In the genomic region with DNA sequence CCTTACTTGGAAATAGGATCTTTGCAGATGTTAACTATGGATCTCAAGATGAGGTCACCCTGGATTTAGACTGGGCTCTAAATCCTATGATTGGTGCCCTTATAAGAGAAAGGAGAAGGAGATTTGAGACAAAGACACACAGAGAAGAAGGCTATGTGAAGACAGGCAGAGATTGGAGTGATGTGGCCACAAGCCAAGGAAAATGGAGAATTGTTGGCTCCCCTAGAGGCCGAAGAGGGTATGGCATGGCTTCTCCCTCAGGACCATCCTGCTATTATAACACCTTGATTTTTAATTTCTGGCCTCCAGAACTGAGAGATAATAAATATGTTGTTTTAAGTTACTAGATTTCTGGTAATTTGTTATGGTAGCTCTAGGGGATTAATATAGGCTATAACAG, we compare ENCODE assay signal across 9 cellular contexts. TPM values are rescaled to one million over a fixed set of nuclear protein-coding genes. Genes with fewer than 3 reads are reported as not detected.
DNase-seq lines count a peak whose midpoint lies in the region; TF ChIP-seq lines count a peak whose summit lies in the region.
"Had no signal": no experiment of that assay in that cellular context is flagged by ENCODE, and none has a peak within 500 bp of the region (broad histone marks: within the 10 kb centered on the region; RNA-seq: fewer than 3 reads in every experiment).

No MANE protein-coding gene starts in this region.

- H3K27ac Mint-ChIP-seq in activated CD4-positive, alpha-beta memory T cell treated with anti-CD3 and anti-CD28 coated beads for 36 hours: no peak overlapping the region
- H3K27ac Mint-ChIP-seq in activated CD4-positive, alpha-beta memory T cell treated with anti-CD3 and anti-CD28 coated beads, Interleukin-2, amount 10 ng/mL, durations not matched to agents 7 days and 5 days: no peak overlapping the region

- no peaks in the 10 kb centered on the region for H3K4me1 Mint-ChIP-seq in activated CD4-positive, alpha-beta memory T cell treated with anti-CD3 and anti-CD28 coated beads for 36 hours (ENCODE audit: low read depth)
- H3K4me1 Mint-ChIP-seq in activated CD4-positive, alpha-beta memory T cell treated with anti-CD3 and anti-CD28 coated beads, Interleukin-2, amount 10 ng/mL, durations not matched to agents 7 days and 5 days: no peaks in the 10 kb centered on the region

- H3K36me3 Mint-ChIP-seq in activated CD4-positive, alpha-beta memory T cell treated with anti-CD3 and anti-CD28 coated beads for 36 hours: no peaks in the 10 kb centered on the region
- H3K36me3 Mint-ChIP-seq in activated CD4-positive, alpha-beta memory T cell treated with anti-CD3 and anti-CD28 coated beads, Interleukin-2, amount 10 ng/mL, durations not matched to agents 7 days and 5 days (ENCODE audit: low read depth): peaks cover 2% of the 10 kb centered on the region

- H2AFZ ChIP-seq in Karpas-422 (ENCODE audit: low read length): no peak overlapping the region

- H3K27ac ChIP-seq in Karpas-422 (ENCODE audit: low read length) (no peak overlapping the region), coronary artery (peak overlapping the region; percentile 25 to 27)

- H3K9me3 ChIP-seq in Karpas-422 (ENCODE audit: low read length) (peaks cover 3% of the 10 kb centered on the region), skeletal muscle satellite cell (replicated peaks; ENCODE audit: low read length) (no peaks in the 10 kb centered on the region)

- intact Hi-C loops in activated CD4-positive, alpha-beta memory T cell treated with anti-CD3 and anti-CD28 coated beads for 36 hours (cut with micrococcal nuclease): no loop called here

- peaks cover 6% of the 10 kb centered on the region for H3K9me3 Mint-ChIP-seq in activated CD4-positive, alpha-beta memory T cell treated with anti-CD3 and anti-CD28 coated beads for 36 hours
- peaks cover 4% of the 10 kb centered on the region for H3K9me3 Mint-ChIP-seq in activated CD4-positive, alpha-beta memory T cell treated with anti-CD3 and anti-CD28 coated beads, Interleukin-2, amount 10 ng/mL, durations not matched to agents 7 days and 5 days

- H4K20me1 ChIP-seq in Karpas-422 (ENCODE audit: insufficient read depth, low read depth, low read length): no peaks in the 10 kb centered on the region

- H3K4me3 Mint-ChIP-seq in activated CD4-positive, alpha-beta memory T cell treated with anti-CD3 and anti-CD28 coated beads for 36 hours: no peak overlapping the region
- no peak overlapping the region for H3K4me3 Mint-ChIP-seq in activated CD4-positive, alpha-beta memory T cell treated with anti-CD3 and anti-CD28 coated beads, Interleukin-2, amount 10 ng/mL, durations not matched to agents 7 days and 5 days

- H3K4me2 ChIP-seq in Karpas-422 (ENCODE audit: low read depth, low read length, poor library complexity, severe bottlenecking) (no peak overlapping the region), skeletal muscle satellite cell (ENCODE audit: low read length) (peak overlapping the region; percentile 71)

- peaks cover 24% of the 10 kb centered on the region for H3K27me3 Mint-ChIP-seq in activated CD4-positive, alpha-beta memory T cell treated with anti-CD3 and anti-CD28 coated beads for 36 hours
- H3K27me3 Mint-ChIP-seq in activated CD4-positive, alpha-beta memory T cell treated with anti-CD3 and anti-CD28 coated beads, Interleukin-2, amount 10 ng/mL, durations not matched to agents 7 days and 5 days: peaks cover 47% of the 10 kb centered on the region

- 0 out of 2 replicates have a peak, but pooled peaks cover 6% of the 10 kb centered on the region for H3K27me3 ChIP-seq in Karpas-422 (ENCODE audit: low read length)
- no peaks in the 10 kb centered on the region for H3K27me3 ChIP-seq in skeletal muscle satellite cell (ENCODE audit: control insufficient read depth, insufficient read depth, low read length)

- no peaks in the 10 kb centered on the region for H3K79me2 ChIP-seq in Karpas-422 (ENCODE audit: low read length)

- CTCF ChIA-PET in activated CD4-positive, alpha-beta memory T cell treated with anti-CD3 and anti-CD28 coated beads for 36 hours (lab: Charles Lee): interaction anchor here (0.5 to 2.0 kb wide), 5 partner anchors 9 to 1274 kb away, joined by 3 to 7 read pairs (median 3); no protein-coding TSS in a partner anchor
- CTCF ChIA-PET in activated CD4-positive, alpha-beta memory T cell treated with anti-CD3 and anti-CD28 coated beads, Interleukin-2, amount 10 ng/mL, durations not matched to agents 7 days and 5 days (lab: Charles Lee): no interaction called here

- H3K4me1 ChIP-seq in Karpas-422 (ENCODE audit: low read length) (no peaks in the 10 kb centered on the region), skeletal muscle satellite cell (ENCODE audit: control insufficient read depth, insufficient read depth, low read length) (peaks cover 25% of the 10 kb centered on the region)

- POLR2A ChIA-PET in activated CD4-positive, alpha-beta memory T cell treated with anti-CD3 and anti-CD28 coated beads for 36 hours (lab: Charles Lee): no interaction called here
- POLR2A ChIA-PET in activated CD4-positive, alpha-beta memory T cell treated with anti-CD3 and anti-CD28 coated beads, Interleukin-2, amount 10 ng/mL, durations not matched to agents 7 days and 5 days (lab: Charles Lee): no interaction called here

- peak; percentile 15 for TF ChIP-seq CTCF in coronary artery (IDR thresholded peaks at IDR 0.05)

- H3K36me3 ChIP-seq in Karpas-422 (ENCODE audit: insufficient read depth, low read length): no peaks in the 10 kb centered on the region
- no peaks in the 10 kb centered on the region for H3K36me3 ChIP-seq in skeletal muscle satellite cell (ENCODE audit: insufficient read depth, low read length)

- no peaks in the 10 kb centered on the region for H3K9me2 ChIP-seq in Karpas-422 (replicated peaks; ENCODE audit: insufficient read depth, low read length)

- DNase-seq in activated CD4-positive, alpha-beta memory T cell treated with anti-CD3 and anti-CD28 coated beads for 36 hours: peak; percentile 33
- DNase-seq in activated CD4-positive, alpha-beta memory T cell treated with anti-CD3 and anti-CD28 coated beads, Interleukin-2, amount 10 ng/mL, durations not matched to agents 7 days and 5 days: no peak
- DNase-seq in Karpas-422 (peak; percentile 57), coronary artery (ENCODE audit: low spot score) (no peak), NOMO-1 treated with DMSO at 0.1 percent for 48 hours (lab: John Stamatoyannopoulos, UW; ENCODE audit: unreplicated experiment) (no peak), kidney tubule cell (ENCODE audit: low spot score) (no peak), NCI-H2171 (lab: John Stamatoyannopoulos, UW) (no peak)
- DNase-seq: NCI-H524 had no signal

- H3K9ac ChIP-seq in Karpas-422 (ENCODE audit: low read length): no peak overlapping the region
- no peak overlapping the region for H3K9ac ChIP-seq in skeletal muscle satellite cell (ENCODE audit: low read depth, low read length)

- no peak overlapping the region for H3K4me3 ChIP-seq in Karpas-422 (ENCODE audit: low read length)
- no peak overlapping the region for H3K4me3 ChIP-seq in coronary artery
- H3K4me3 ChIP-seq in skeletal muscle satellite cell (ENCODE audit: low read length): no peak overlapping the region

RNA-seq across cellular contexts. Expression of gene CYBRD1, which starts 7.6 kb away (rescaled TPM):
- total RNA-seq in activated CD4-positive, alpha-beta memory T cell treated with anti-CD3 and anti-CD28 coated beads for 36 hours: under 1 TPM; 0.86 to 0.99 TPM
- under 1 TPM; 0.88 to 0.93 TPM for total RNA-seq in activated CD4-positive, alpha-beta memory T cell treated with anti-CD3 and anti-CD28 coated beads, Interleukin-2, amount 10 ng/mL, durations not matched to agents 7 days and 5 days
- total RNA-seq in Karpas-422 (2014; rRNA removed; shearing (Covaris generic); ENCODE audit: low replicate concordance): not detected in 2 replicates
- total RNA-seq in skeletal muscle satellite cell (2012; rRNA removed): 56.3 and 76.7 TPM in 2 replicates

Comparison
In these comparisons a context has a peak if more than half of its experiments do, and no peak if none do; other contexts are left out.
1. DNase-seq: peak in activated CD4-positive, alpha-beta memory T cell treated with anti-CD3 and anti-CD28 coated beads for 36 hours (single experiment) and Karpas-422 (single experiment); none in activated CD4-positive, alpha-beta memory T cell treated with anti-CD3 and anti-CD28 coated beads, Interleukin-2, amount 10 ng/mL, durations not matched to agents 7 days and 5 days (single experiment), coronary artery (single experiment), NOMO-1 treated with DMSO at 0.1 percent for 48 hours (single experiment), kidney tubule cell (single experiment) and NCI-H2171 (single experiment).